In genomic region chr9:131404581-131404980, GRCh38 we compare ENCODE assay signal across 1 cellular context.
TF ChIP-seq lines count a peak whose summit lies in the region.

No MANE protein-coding gene starts in this region.

TF ChIP-seq in SK-N-SH treated with all-trans-retinoic acid at 6 μM for 48 hours, 23 proteins besides CTCF, POLR2A, EP300 and RAD21 (continued from another document):
- TF ChIP-seq, protein P1, sequence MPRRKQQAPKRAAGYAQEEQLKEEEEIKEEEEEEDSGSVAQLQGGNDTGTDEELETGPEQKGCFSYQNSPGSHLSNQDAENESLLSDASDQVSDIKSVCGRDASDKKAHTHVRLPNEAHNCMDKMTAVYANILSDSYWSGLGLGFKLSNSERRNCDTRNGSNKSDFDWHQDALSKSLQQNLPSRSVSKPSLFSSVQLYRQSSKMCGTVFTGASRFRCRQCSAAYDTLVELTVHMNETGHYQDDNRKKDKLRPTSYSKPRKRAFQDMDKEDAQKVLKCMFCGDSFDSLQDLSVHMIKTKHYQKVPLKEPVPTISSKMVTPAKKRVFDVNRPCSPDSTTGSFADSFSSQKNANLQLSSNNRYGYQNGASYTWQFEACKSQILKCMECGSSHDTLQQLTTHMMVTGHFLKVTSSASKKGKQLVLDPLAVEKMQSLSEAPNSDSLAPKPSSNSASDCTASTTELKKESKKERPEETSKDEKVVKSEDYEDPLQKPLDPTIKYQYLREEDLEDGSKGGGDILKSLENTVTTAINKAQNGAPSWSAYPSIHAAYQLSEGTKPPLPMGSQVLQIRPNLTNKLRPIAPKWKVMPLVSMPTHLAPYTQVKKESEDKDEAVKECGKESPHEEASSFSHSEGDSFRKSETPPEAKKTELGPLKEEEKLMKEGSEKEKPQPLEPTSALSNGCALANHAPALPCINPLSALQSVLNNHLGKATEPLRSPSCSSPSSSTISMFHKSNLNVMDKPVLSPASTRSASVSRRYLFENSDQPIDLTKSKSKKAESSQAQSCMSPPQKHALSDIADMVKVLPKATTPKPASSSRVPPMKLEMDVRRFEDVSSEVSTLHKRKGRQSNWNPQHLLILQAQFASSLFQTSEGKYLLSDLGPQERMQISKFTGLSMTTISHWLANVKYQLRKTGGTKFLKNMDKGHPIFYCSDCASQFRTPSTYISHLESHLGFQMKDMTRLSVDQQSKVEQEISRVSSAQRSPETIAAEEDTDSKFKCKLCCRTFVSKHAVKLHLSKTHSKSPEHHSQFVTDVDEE (CRISPR knock-in tag; IDR thresholded peaks at IDR 0.05) = no peak
- TF ChIP-seq TOX (CRISPR knock-in tag; IDR thresholded peaks at IDR 0.05; ENCODE audit: borderline replicate concordance) (no peak), ZFP30 (CRISPR knock-in tag; IDR thresholded peaks at IDR 0.05) (no peak), PATZ1 (CRISPR knock-in tag; IDR thresholded peaks at IDR 0.05; ENCODE audit: borderline replicate concordance) (no peak), TCF4 (CRISPR knock-in tag; IDR thresholded peaks at IDR 0.05; ENCODE audit: borderline replicate concordance) (no peak), CSDC2 (CRISPR knock-in tag; IDR thresholded peaks at IDR 0.05) (no peak), RARB (CRISPR knock-in tag; IDR thresholded peaks at IDR 0.05) (no peak), ZNF565 (CRISPR knock-in tag; conservative IDR thresholded peaks at IDR 0.05; ENCODE audit: low read depth) (no peak)
TF ChIP-seq in SK-N-SH treated with all-trans-retinoic acid at 6 μM for 48 hours: peak in this region for 0.
